In genomic region chr15:100230784-100231183, GRCh38 we compare ENCODE assay signal across 18 cellular contexts.
A peak's percentile ranks its signal among the peaks of the same experiment; 100 is the strongest.
DNase-seq lines count a peak whose midpoint lies in the region; ATAC-seq, FAIRE-seq and TF ChIP-seq lines count a peak whose summit lies in the region.
"Had no signal": no experiment of that assay in that cellular context is flagged by ENCODE, and none has a peak within 500 bp of the region (broad histone marks: within the 10 kb centered on the region; RNA-seq: fewer than 3 reads in every experiment).

No MANE protein-coding gene starts in this region.

- H3K4me2 ChIP-seq in mammary epithelial cell (ENCODE audit: insufficient read depth, low read depth, low read length) = no peak overlapping the region
- H3K4me2 ChIP-seq: A549 had no signal

- no peaks in the 10 kb centered on the region for H3K9me3 Mint-ChIP-seq in MCF 10A (ENCODE audit: unreplicated experiment)

- H3K27ac Mint-ChIP-seq in MCF 10A (ENCODE audit: low read depth, unreplicated experiment) = no peak overlapping the region

- POLR2A ChIA-PET in MCF 10A (lab: Yijun Ruan, JAX) = interaction anchor here (0.6 kb wide), 2 partner anchors 135 to 235 kb away, joined by 3 to 6 read pairs; no protein-coding TSS in a partner anchor

- intact Hi-C loops in MCF 10A (cut with micrococcal nuclease) = no loop called here
- intact Hi-C loops in mammary epithelial cell (cut with micrococcal nuclease) = no loop called here
- intact Hi-C loops in colonic mucosa (cut with DNase I) = no loop called here
- intact Hi-C loops in right cardiac atrium (cut with DNase I) = no loop called here

- no peaks in the 10 kb centered on the region for H3K27me3 ChIP-seq in mammary epithelial cell (ENCODE audit: insufficient read depth, low read length)
- H3K27me3 ChIP-seq in colonic mucosa = no peaks in the 10 kb centered on the region
- no peaks in the 10 kb centered on the region for H3K27me3 ChIP-seq in right cardiac atrium (ENCODE audit: control insufficient read depth, insufficient read depth)

- no peaks in the 10 kb centered on the region for H3K4me1 Mint-ChIP-seq in MCF 10A (ENCODE audit: insufficient read depth, unreplicated experiment)

- FAIRE-seq in RCC 7860 (lab: Jason Lieb, UNC) = no peak
- FAIRE-seq: A549, GM19239 had no signal

- no peaks in the 10 kb centered on the region for H4K20me1 ChIP-seq in mammary epithelial cell (ENCODE audit: insufficient read depth, low read length)

- H2AFZ ChIP-seq in mammary epithelial cell (ENCODE audit: low read depth, low read length) = no peak overlapping the region

- H3K36me3 ChIP-seq in mammary epithelial cell (ENCODE audit: insufficient read depth, low read length) (no peaks in the 10 kb centered on the region), colonic mucosa (no peaks in the 10 kb centered on the region)

- H3K27ac ChIP-seq in mammary epithelial cell (ENCODE audit: insufficient read depth, low read depth, low read length) (no peak overlapping the region), colonic mucosa (no peak overlapping the region), right cardiac atrium (ENCODE audit: low read length) (no peak overlapping the region)
- H3K27ac ChIP-seq: A549, RWPE1 had no signal

- BruUV-seq in MCF 10A (replicated peaks; lab: Mats Ljungman, UMichigan) (no TSS peak), mammary epithelial cell (replicated peaks; lab: Mats Ljungman, UMichigan) (no TSS peak)

- in situ Hi-C loops in mammary epithelial cell (cut with MboI; ENCODE audit: low sequenced_read_pairs in 2 of 2) = no loop called here

- dilution Hi-C loops in mammary epithelial cell (cut with HindIII; ENCODE audit: low sequenced_read_pairs) = no loop called here

- H3K9me3 ChIP-seq in mammary epithelial cell (replicated peaks; ENCODE audit: insufficient read depth, low read length) (no peaks in the 10 kb centered on the region), colonic mucosa (no peaks in the 10 kb centered on the region), right cardiac atrium (ENCODE audit: control insufficient read depth, low read length) (no peaks in the 10 kb centered on the region)
- H3K9me3 ChIP-seq: A549, Caco-2 had no signal

- H3K27me3 Mint-ChIP-seq in MCF 10A (ENCODE audit: insufficient read depth, unreplicated experiment) = no peaks in the 10 kb centered on the region

- ATAC-seq in GM21576 (IDR thresholded peaks at IDR 0.05; ENCODE audit: unreplicated experiment) (no peak), right cardiac atrium (no peak)
- ATAC-seq: A549 had no signal

- H3K36me3 Mint-ChIP-seq in MCF 10A (ENCODE audit: insufficient read depth, unreplicated experiment) = no peaks in the 10 kb centered on the region

- TF ChIP-seq CTCF in MCF 10A (IDR thresholded peaks at IDR 0.05; ENCODE audit: unreplicated experiment) (no peak), mammary epithelial cell (conservative IDR thresholded peaks at IDR 0.05 in 1 of 2, IDR thresholded peaks at IDR 0.05 in 1 of 2; ENCODE audit: extremely low read depth in 1 of 2, insufficient read depth in 1 of 2, low read depth in 1 of 2, low read length in 2 of 2) (no peak), colonic mucosa (IDR thresholded peaks at IDR 0.05) (no peak)

- H3K9ac ChIP-seq in mammary epithelial cell (ENCODE audit: insufficient read depth, low read length) = no peak overlapping the region
- no peak overlapping the region for H3K9ac ChIP-seq in colonic mucosa (ENCODE audit: low read depth in 2 of 2, low read length in 2 of 2)

- no peak overlapping the region for H3K4me3 ChIP-seq in mammary epithelial cell (replicated peaks in 1 of 3; ENCODE audit: insufficient read depth in 1 of 3, low read depth in 2 of 3, low read length in 3 of 3)
- no peak overlapping the region for H3K4me3 ChIP-seq in colonic mucosa
- no peak overlapping the region for H3K4me3 ChIP-seq in right cardiac atrium (ENCODE audit: low read length)
- H3K4me3 ChIP-seq: A549 had no signal

- WGBS in mammary epithelial cell (ENCODE audit: low coverage, missing lambda C conversion rate) = 32% methylated on average over 3 of the region's 4 CpGs
- WGBS in right cardiac atrium = 86% methylated on average over 4 of the region's 4 CpGs

- H3K4me3 Mint-ChIP-seq in MCF 10A (ENCODE audit: unreplicated experiment) = no peak overlapping the region

- DNase-seq in MCF 10A (ENCODE audit: unreplicated experiment) (peak; percentile 20), mammary epithelial cell (no peak), NCI-H524 (lab: John Stamatoyannopoulos, UW) (peak; percentile 39 to 58), colonic mucosa (peak; percentile 31), RCC 7860 (ENCODE audit: low spot score) (no peak), right cardiac atrium (no peak)
- DNase-seq: Caco-2, EL, HCEC 1CT, MM.1S, NCI-H1417, NCI-H1930, NCI-H2227 treated with DMSO at 0.1 percent for 48 hours, NCI-H526 had no signal

- CTCF ChIA-PET in MCF 10A (lab: Yijun Ruan, JAX) = interaction anchor here (0.6 kb wide), 1 partner anchor 119 kb away, joined by 4 read pairs; no protein-coding TSS in a partner anchor
- CTCF ChIA-PET in mammary epithelial cell (lab: Charles Lee; ENCODE audit: low non-redundant PET) = no interaction called here

- H3K4me1 ChIP-seq in mammary epithelial cell (ENCODE audit: insufficient read depth, low read length) = no peaks in the 10 kb centered on the region
- H3K4me1 ChIP-seq in colonic mucosa = no peaks in the 10 kb centered on the region
- peaks cover 11% of the 10 kb centered on the region for H3K4me1 ChIP-seq in right cardiac atrium (ENCODE audit: control insufficient read depth, insufficient read depth, low read length)
- H3K4me1 ChIP-seq: A549, Caco-2 had no signal

- H3K79me2 ChIP-seq in mammary epithelial cell (ENCODE audit: insufficient read depth, low read length) = no peaks in the 10 kb centered on the region

Comparison
In these comparisons a context has a peak if more than half of its experiments do, and no peak if none do; other contexts are left out.
1. DNase-seq: peak in MCF 10A (single experiment), NCI-H524 (2 of 2) and colonic mucosa (single experiment); none in mammary epithelial cell (single experiment), RCC 7860 (single experiment) and right cardiac atrium (0 of 3).